ENCODE assay signal across 17 cellular contexts in the genomic region with DNA sequence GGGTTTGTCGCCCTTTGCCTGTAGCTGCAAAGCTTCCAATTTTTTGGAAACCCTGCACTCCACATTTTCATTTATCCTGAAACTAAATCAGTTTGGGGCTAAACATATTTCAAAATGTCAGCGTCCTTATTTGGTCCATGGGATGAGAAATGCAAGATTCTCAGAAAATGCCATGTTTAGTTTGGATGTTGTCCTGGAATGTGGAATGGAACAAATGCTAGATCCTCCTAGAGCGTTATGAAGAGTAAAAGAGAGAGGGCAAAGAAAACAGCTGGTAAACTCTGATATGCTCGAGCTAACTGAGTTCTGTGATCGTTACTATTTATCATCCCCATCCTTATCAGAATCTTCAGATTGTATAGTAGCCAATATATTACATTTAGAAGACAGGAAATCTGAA.
"Had no signal": no experiment of that assay in that cellular context is flagged by ENCODE, and none has a peak within 500 bp of the region (broad histone marks: within the 10 kb centered on the region; RNA-seq: fewer than 3 reads in every experiment).

No MANE protein-coding gene starts in this region.

- ATAC-seq: activated CD4-positive, CD25-positive, alpha-beta regulatory T cell treated with anti-CD3 and anti-CD28 coated beads, Interleukin-2, amount 50 U/mL, for 24 hours; activated naive CD8-positive, alpha-beta T cell treated with anti-CD3 and anti-CD28 coated beads, Interleukin-2, amount 50 U/mL, for 24 hours; body of pancreas; effector memory CD8-positive, alpha-beta T cell; natural killer cell treated with Interleukin-12 subunit alpha and Interleukin-12 subunit beta and Interleukin-15 and Interleukin-18, amount 100 ng/mL, for 72 hours; stimulated activated naive CD8-positive, alpha-beta T cell treated with anti-CD3 and anti-CD28 coated beads, Interleukin-15, amount 100 ng/mL, for 72 hours had no signal

- H3K4me1 ChIP-seq: body of pancreas, testis had no signal

- H3K27me3 Mint-ChIP-seq: activated naive CD8-positive, alpha-beta T cell treated with anti-CD3 and anti-CD28 coated beads, Interleukin-2, amount 50 U/mL, for 24 hours; progenitor cell of endocrine pancreas had no signal

- H3K4me3 Mint-ChIP-seq: activated naive CD4-positive, alpha-beta T cell treated with anti-CD3 and anti-CD28 coated beads for 36 hours; activated naive CD8-positive, alpha-beta T cell treated with anti-CD3 and anti-CD28 coated beads, Interleukin-2, amount 50 U/mL, for 24 hours; central memory CD8-positive, alpha-beta T cell; effector memory CD8-positive, alpha-beta T cell; immature natural killer cell; natural killer cell treated with Interleukin-12 subunit alpha and Interleukin-12 subunit beta and Interleukin-15 and Interleukin-18, amount 100 ng/mL, for 72 hours; stimulated activated naive CD8-positive, alpha-beta T cell treated with anti-CD3 and anti-CD28 coated beads, Interleukin-15, amount 100 ng/mL, for 72 hours had no signal

- H3K9me3 ChIP-seq: body of pancreas, right atrium auricular region, testis had no signal

- DNase-seq: activated CD4-positive, alpha-beta T cell treated with anti-CD3 and anti-CD28 coated beads, Interleukin-2, amount 50 U/mL, for 4 hours; activated naive CD4-positive, alpha-beta T cell treated with anti-CD3 and anti-CD28 coated beads for 36 hours; activated naive CD8-positive, alpha-beta T cell treated with anti-CD3 and anti-CD28 coated beads, Interleukin-2, amount 50 U/mL, for 24 hours; activated T-cell treated with anti-CD3 and anti-CD28 coated beads for 4 hours; body of pancreas; effector memory CD8-positive, alpha-beta T cell; immature natural killer cell; nucleus accumbens; stimulated activated naive CD8-positive, alpha-beta T cell treated with anti-CD3 and anti-CD28 coated beads, Interleukin-15, amount 100 ng/mL, for 72 hours; testis had no signal

- H3K27ac ChIP-seq: body of pancreas, epithelial cell of prostate, testis had no signal

- H3K4me1 Mint-ChIP-seq: stimulated activated naive CD8-positive, alpha-beta T cell treated with anti-CD3 and anti-CD28 coated beads, Interleukin-15, amount 100 ng/mL, for 72 hours had no signal

- H3K36me3 ChIP-seq: right atrium auricular region had no signal

- H3K36me3 Mint-ChIP-seq: immature natural killer cell had no signal

- H3K27ac Mint-ChIP-seq: activated naive CD4-positive, alpha-beta T cell treated with anti-CD3 and anti-CD28 coated beads for 36 hours; activated naive CD8-positive, alpha-beta T cell treated with anti-CD3 and anti-CD28 coated beads, Interleukin-2, amount 50 U/mL, for 24 hours; activated T-helper 2 cell treated with anti-CD3 and anti-CD28 coated beads, Interferon-gamma antibody, Interleukin-2, Interleukin-4, amounts not matched to agents 10 μg/mL and 5 μg/mL and 100 μg/mL, durations not matched to agents 14 hours and 24 hours and 36 hours; effector memory CD8-positive, alpha-beta T cell; immature natural killer cell; natural killer cell treated with Interleukin-12 subunit alpha and Interleukin-12 subunit beta and Interleukin-15 and Interleukin-18, amount 100 ng/mL, for 72 hours; progenitor cell of endocrine pancreas; stimulated activated naive CD8-positive, alpha-beta T cell treated with anti-CD3 and anti-CD28 coated beads, Interleukin-15, amount 100 ng/mL, for 72 hours had no signal

- H3K4me3 ChIP-seq: body of pancreas, right atrium auricular region, testis had no signal

- H3K27me3 ChIP-seq: body of pancreas, right atrium auricular region, testis had no signal

- H3K9me3 Mint-ChIP-seq: activated naive CD8-positive, alpha-beta T cell treated with anti-CD3 and anti-CD28 coated beads, Interleukin-2, amount 50 U/mL, for 24 hours; central memory CD8-positive, alpha-beta T cell; effector memory CD8-positive, alpha-beta T cell had no signal
